Comparison of ENCODE assay signal across 17 cellular contexts in the genomic region with DNA sequence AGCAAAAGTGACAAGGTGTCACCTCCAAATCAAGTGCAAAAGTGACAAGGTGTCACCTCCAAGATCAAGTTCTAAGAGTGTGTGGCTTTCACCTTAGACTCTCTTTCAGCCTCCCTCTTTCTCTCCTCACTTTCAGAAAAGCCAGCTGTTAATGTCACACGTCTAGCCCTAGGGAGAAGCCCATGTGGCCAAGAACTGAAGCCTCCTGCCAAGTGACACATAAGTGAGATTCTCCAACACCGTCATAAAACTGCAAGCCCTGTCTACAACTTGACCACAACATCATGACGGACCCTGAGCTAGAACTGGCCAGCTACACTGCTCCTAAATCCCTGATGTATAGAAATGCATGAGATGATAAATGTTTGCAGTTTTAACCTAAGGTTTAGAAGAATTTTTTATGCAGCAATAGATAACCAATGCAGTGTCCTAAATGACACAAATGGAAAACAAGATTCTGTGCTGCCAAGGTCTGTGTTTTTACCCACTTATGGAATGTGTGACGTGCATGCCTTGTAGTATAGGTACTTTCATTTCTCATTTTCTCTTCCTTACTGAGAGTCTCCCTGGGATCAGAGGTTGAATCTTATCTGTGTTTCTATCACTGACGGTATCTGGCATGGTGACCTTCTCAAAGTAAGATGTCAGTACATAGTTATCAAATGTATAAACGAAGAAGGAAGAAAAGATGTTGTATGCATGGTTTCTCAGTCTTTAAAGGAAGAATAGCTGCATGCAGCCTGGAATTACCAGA. TPM values are rescaled to one million over a fixed set of nuclear protein-coding genes. Genes with fewer than 3 reads are reported as not detected.
"Had no signal": no experiment of that assay in that cellular context is flagged by ENCODE, and none has a peak within 500 bp of the region (broad histone marks: within the 10 kb centered on the region; RNA-seq: fewer than 3 reads in every experiment).

No MANE protein-coding gene starts in this region.

- H3K4me3 ChIP-seq: coronary artery, gastrocnemius medialis, mucosa of descending colon, right atrium auricular region, sigmoid colon had no signal

- ATAC-seq: gastrocnemius medialis; left lobe of liver; mucosa of descending colon; naive thymus-derived CD8-positive, alpha-beta T cell had no signal

- H3K9me3 ChIP-seq: gastrocnemius medialis, mucosa of descending colon, right atrium auricular region, sigmoid colon had no signal

- H3K27me3 ChIP-seq: gastrocnemius medialis, right atrium auricular region, sigmoid colon had no signal

- H3K36me3 ChIP-seq: gastrocnemius medialis, right atrium auricular region, sigmoid colon had no signal

- H3K27ac ChIP-seq: coronary artery, gastrocnemius medialis, right atrium auricular region, sigmoid colon had no signal

- H3K4me1 ChIP-seq: gastrocnemius medialis, right atrium auricular region, sigmoid colon had no signal

- DNase-seq: effector CD4-positive, alpha-beta T cell; endodermal cell; gastrocnemius medialis; islet precursor cell; mammary epithelial cell; mucosa of descending colon; naive thymus-derived CD8-positive, alpha-beta T cell; sigmoid colon; small intestine; stimulated activated CD4-positive, alpha-beta T cell treated with anti-CD3 and anti-CD28 coated beads, Interleukin-12 subunit alpha, Interleukin-12 subunit beta, amount 100 ng/mL, for 4 hours; stimulated activated naive CD4-positive, alpha-beta T cell treated with Interleukin-2 at 50 U/mL for 16 hours had no signal

RNA-seq across cellular contexts. Expression of a gene that starts 25.0 kb away (rescaled TPM):
- total RNA-seq: endothelial cell of umbilical vein; fibroblast of lung; naive thymus-derived CD8-positive, alpha-beta T cell; osteocyte had no signal
- polyA plus RNA-seq: naive thymus-derived CD8-positive, alpha-beta T cell had no signal
